In the genomic region with DNA sequence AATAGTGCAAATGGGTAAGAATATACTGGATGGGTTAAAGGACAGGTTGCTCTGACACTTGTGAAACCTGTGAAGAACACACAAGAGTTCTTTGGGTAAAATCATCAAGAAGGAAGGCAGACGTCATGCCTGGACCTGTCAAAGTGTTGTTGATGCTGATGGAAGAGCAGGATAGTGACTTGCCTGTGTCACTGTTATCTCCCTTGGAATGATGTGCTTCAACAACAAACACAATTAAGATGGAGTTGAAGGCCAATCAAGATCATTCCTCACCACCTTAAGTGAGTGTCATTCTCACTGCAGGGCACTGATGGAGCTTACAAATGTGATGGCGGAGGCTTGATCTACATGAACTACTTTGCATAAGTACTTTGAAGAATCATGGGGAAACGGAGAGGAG, we compare ENCODE assay signal across 1 cellular context.
A peak's percentile ranks its signal among the peaks of the same experiment; 100 is the strongest.
TF ChIP-seq lines count a peak whose summit lies in the region.

No MANE protein-coding gene starts in this region.

TF ChIP-seq in K562, 482 proteins besides CTCF, POLR2A, EP300 and RAD21:
- TF ChIP-seq CTBP1 (IDR thresholded peaks at IDR 0.05; ENCODE audit: borderline replicate concordance) = peak; percentile 60; the same call in 1 of the 2 replicates
- TF ChIP-seq MEIS2 (IDR thresholded peaks at IDR 0.05; ENCODE audit: partially characterized antibody) = peak; percentile 46
- no peak for TF ChIP-seq ZNF699 (CRISPR knock-in tag; IDR thresholded peaks at IDR 0.05; ENCODE audit: insufficient replicate concordance)
- no peak for TF ChIP-seq ATF7 (IDR thresholded peaks at IDR 0.05)
- TF ChIP-seq ZZZ3 (IDR thresholded peaks at IDR 0.05) = no peak
- 0 out of 2 replicates have a peak, but pooled peaks have one; percentile 24 for TF ChIP-seq MECOM (CRISPR knock-in tag; IDR thresholded peaks at IDR 0.05)
- no peak for TF ChIP-seq PBX2 (CRISPR knock-in tag; IDR thresholded peaks at IDR 0.05; ENCODE audit: low read depth)
- TF ChIP-seq PBX2 (tag; conservative IDR thresholded peaks at IDR 0.05; ENCODE audit: low read depth) = 0 out of 2 replicates have a peak, but pooled peaks have one; percentile 23
